8 cellular contexts compared by ENCODE assay signal in genomic region chr1:155051777-155052398, GRCh38. TPM values are rescaled to one million over a fixed set of nuclear protein-coding genes. Genes with fewer than 3 reads are reported as not detected.
A peak's percentile ranks its signal among the peaks of the same experiment; 100 is the strongest.
DNase-seq lines count a peak whose midpoint lies in the region; ATAC-seq and TF ChIP-seq lines count a peak whose summit lies in the region.

No MANE protein-coding gene starts in this region.

- intact Hi-C loops in activated CD8-positive, alpha-beta T cell treated with anti-CD3 and anti-CD28 coated beads for 36 hours (cut with micrococcal nuclease): loop anchor here (5.0 kb wide), 1 partner anchor 35 kb away; no protein-coding TSS in a partner anchor

- peaks cover 20% of the 10 kb centered on the region for H3K4me1 Mint-ChIP-seq in activated CD8-positive, alpha-beta T cell treated with anti-CD3 and anti-CD28 coated beads for 36 hours (ENCODE audit: low read depth)
- peaks cover 9% of the 10 kb centered on the region for H3K4me1 Mint-ChIP-seq in endodermal cell

- no peaks in the 10 kb centered on the region for H3K4me1 ChIP-seq in endodermal cell (ENCODE audit: control insufficient read depth, insufficient read depth, low read length)

- no peaks in the 10 kb centered on the region for H3K9me3 Mint-ChIP-seq in activated CD8-positive, alpha-beta T cell treated with anti-CD3 and anti-CD28 coated beads for 36 hours
- H3K9me3 Mint-ChIP-seq in endodermal cell: no peaks in the 10 kb centered on the region

- POLR2A ChIA-PET in activated CD8-positive, alpha-beta T cell treated with anti-CD3 and anti-CD28 coated beads for 36 hours (lab: Charles Lee): interaction anchor here (1.7 to 2.8 kb wide), 4 partner anchors 10 to 52 kb away, joined by 7 to 8 read pairs (median 7); partner anchors contain the start of gene EFNA4

- H3K27me3 Mint-ChIP-seq in activated CD8-positive, alpha-beta T cell treated with anti-CD3 and anti-CD28 coated beads for 36 hours: no peaks in the 10 kb centered on the region
- H3K27me3 Mint-ChIP-seq in endodermal cell (ENCODE audit: insufficient read depth): peaks cover 21% of the 10 kb centered on the region

- TF ChIP-seq CTCF in GM20000 (IDR thresholded peaks at IDR 0.05; ENCODE audit: extremely low read depth, missing control alignments) (no peak), endodermal cell (conservative IDR thresholded peaks at IDR 0.05) (no peak)
- TF ChIP-seq CTCF in activated CD8-positive, alpha-beta T cell treated with anti-CD3 and anti-CD28 coated beads for 36 hours (IDR thresholded peaks at IDR 0.05): no peak

- no peak overlapping the region for H3K9ac ChIP-seq in endodermal cell (ENCODE audit: extremely low read depth, low read length, poor library complexity, severe bottlenecking)

- CTCF ChIA-PET in activated CD8-positive, alpha-beta T cell treated with anti-CD3 and anti-CD28 coated beads for 36 hours (lab: Charles Lee): interaction anchor here (0.7 to 23.5 kb wide), 17 partner anchors 7 to 846 kb away, joined by 3 to 278 read pairs (median 6); partner anchors contain the start of genes EFNA4, FLAD1, KRTCAP2 and PYGO2

- no peak overlapping the region for H3K27ac ChIP-seq in endodermal cell (ENCODE audit: low read depth, low read length)
- peak overlapping the region; percentile 92 for H3K27ac ChIP-seq in substantia nigra (ENCODE audit: low read depth, low read length, poor library complexity, severe bottlenecking)

- H3K36me3 Mint-ChIP-seq in activated CD8-positive, alpha-beta T cell treated with anti-CD3 and anti-CD28 coated beads for 36 hours (ENCODE audit: low read depth): peaks cover 11% of the 10 kb centered on the region
- no peaks in the 10 kb centered on the region for H3K36me3 Mint-ChIP-seq in endodermal cell (ENCODE audit: low read depth)

- DNase-seq in AML-193 (lab: John Stamatoyannopoulos, UW) (peak; percentile 22 to 37), GM20000 (ENCODE audit: low spot score) (peak; percentile 57), NCI-H226 (peak; percentile 74), endodermal cell (peak; percentile 71), midbrain (lab: John Stamatoyannopoulos, UW) (peak; percentile 59), substantia nigra (lab: John Stamatoyannopoulos, UW) (peak in 39 of 49 donors; percentile 20 to 75 (median 42)), MV-4-11 (lab: John Stamatoyannopoulos, UW) (no peak)
- peak; percentile 59 for DNase-seq in activated CD8-positive, alpha-beta T cell treated with anti-CD3 and anti-CD28 coated beads for 36 hours

- H3K27me3 ChIP-seq in endodermal cell (ENCODE audit: control insufficient read depth, insufficient read depth, low read length, poor library complexity, severe bottlenecking): peaks cover 28% of the 10 kb centered on the region

- H3K4me3 Mint-ChIP-seq in activated CD8-positive, alpha-beta T cell treated with anti-CD3 and anti-CD28 coated beads for 36 hours: peak overlapping the region; percentile 88
- H3K4me3 Mint-ChIP-seq in endodermal cell: peak overlapping the region; percentile 63

- no peaks in the 10 kb centered on the region for H3K36me3 ChIP-seq in endodermal cell (ENCODE audit: control insufficient read depth, insufficient read depth, low read length)

- H3K9me3 ChIP-seq in endodermal cell (ENCODE audit: control insufficient read depth, low read length): no peaks in the 10 kb centered on the region

- H3K4me3 ChIP-seq in endodermal cell (ENCODE audit: low read length): peak overlapping the region; percentile 78

- H3K27ac Mint-ChIP-seq in activated CD8-positive, alpha-beta T cell treated with anti-CD3 and anti-CD28 coated beads for 36 hours: peak overlapping the region; percentile 20
- no peak overlapping the region for H3K27ac Mint-ChIP-seq in endodermal cell

- peak; percentile 35 for ATAC-seq in activated CD8-positive, alpha-beta T cell treated with anti-CD3 and anti-CD28 coated beads for 36 hours

- 14 to 15% methylated on average over 5 to 27 of the region's 27 CpGs for WGBS in endodermal cell (ENCODE audit: insufficient coverage in 1 of 2, insufficient read length in 1 of 2), 2 experiments

RNA-seq across cellular contexts. Expression of gene ADAM15, which starts 0.8 kb away (rescaled TPM):
- 10 to 100 TPM; 36.4 to 37.2 TPM for total RNA-seq in activated CD8-positive, alpha-beta T cell treated with anti-CD3 and anti-CD28 coated beads for 36 hours
- total RNA-seq in endodermal cell: 10 to 100 TPM; 13.4 to 16.5 TPM
- polyA plus RNA-seq in endodermal cell (2013, experiment 1 of 2): 26.5 TPM
- polyA plus RNA-seq in endodermal cell (2013, experiment 2 of 2): 27.3 TPM

RNA-seq across cellular contexts. Expression of gene EFNA4, which starts 11.7 kb away (rescaled TPM):
- total RNA-seq in activated CD8-positive, alpha-beta T cell treated with anti-CD3 and anti-CD28 coated beads for 36 hours: 1 to 10 TPM; 7.1 to 7.8 TPM
- 10 to 100 TPM; 15.9 to 17.9 TPM for total RNA-seq in endodermal cell
- 30.7 TPM for polyA plus RNA-seq in endodermal cell (2013, experiment 1 of 2)
- polyA plus RNA-seq in endodermal cell (2013, experiment 2 of 2): 29.6 TPM

RNA-seq across cellular contexts. Expression of gene DCST1, which starts 18.3 kb away (rescaled TPM):
- total RNA-seq in activated CD8-positive, alpha-beta T cell treated with anti-CD3 and anti-CD28 coated beads for 36 hours: not detected
- not detected for total RNA-seq in endodermal cell
- not detected for polyA plus RNA-seq in endodermal cell (2013, experiment 1 of 2)
- not detected for polyA plus RNA-seq in endodermal cell (2013, experiment 2 of 2)

RNA-seq across cellular contexts. Expression of gene DCST2, which starts 18.3 kb away (rescaled TPM):
- total RNA-seq in activated CD8-positive, alpha-beta T cell treated with anti-CD3 and anti-CD28 coated beads for 36 hours: under 1 TPM; 0.20 to 0.36 TPM
- 1 to 10 TPM in 1 of 2 donors, under 1 TPM in 1; 0.44 to 2.0 TPM for total RNA-seq in endodermal cell
- polyA plus RNA-seq in endodermal cell (2013, experiment 1 of 2): 4.1 TPM
- polyA plus RNA-seq in endodermal cell (2013, experiment 2 of 2): 3.4 TPM

RNA-seq across cellular contexts. Expression of gene EFNA3, which starts 26.7 kb away (rescaled TPM):
- 1 to 10 TPM; 5.1 to 8.6 TPM for total RNA-seq in activated CD8-positive, alpha-beta T cell treated with anti-CD3 and anti-CD28 coated beads for 36 hours
- 1 to 10 TPM; 3.1 to 6.0 TPM for total RNA-seq in endodermal cell
- 19.9 TPM for polyA plus RNA-seq in endodermal cell (2013, experiment 1 of 2)
- polyA plus RNA-seq in endodermal cell (2013, experiment 2 of 2): 19.0 TPM
